8 cellular contexts compared by ENCODE assay signal in genomic region chr10:59885430-59886134, GRCh38. TPM values are rescaled to one million over a fixed set of nuclear protein-coding genes. Genes with fewer than 3 reads are reported as not detected.
A peak's percentile ranks its signal among the peaks of the same experiment; 100 is the strongest.
DNase-seq lines count a peak whose midpoint lies in the region; ATAC-seq, FAIRE-seq and TF ChIP-seq lines count a peak whose summit lies in the region.

No MANE protein-coding gene starts in this region.

- peak overlapping the region; percentile 35 for H3K4me3 Mint-ChIP-seq in activated naive CD8-positive, alpha-beta T cell
- H3K4me3 Mint-ChIP-seq in Caco-2 (ENCODE audit: unreplicated experiment): no peak overlapping the region

- no peaks in the 10 kb centered on the region for H3K27me3 Mint-ChIP-seq in activated naive CD8-positive, alpha-beta T cell
- no peaks in the 10 kb centered on the region for H3K27me3 Mint-ChIP-seq in Caco-2 (ENCODE audit: insufficient read depth, unreplicated experiment)

- H3K36me3 Mint-ChIP-seq in activated naive CD8-positive, alpha-beta T cell: peaks cover 23% of the 10 kb centered on the region
- peaks cover 47% of the 10 kb centered on the region for H3K36me3 Mint-ChIP-seq in Caco-2 (ENCODE audit: insufficient read depth, unreplicated experiment)

- 0 out of 2 replicates have a peak, but pooled peaks cover 2% of the 10 kb centered on the region for H3K36me3 ChIP-seq in Caco-2 (ENCODE audit: control insufficient read depth, insufficient read depth, low read length)

- no peak for TF ChIP-seq CTCF in GM10248 (IDR thresholded peaks at IDR 0.05; ENCODE audit: control extremely low read depth, extremely low read depth, low read depth, missing control alignments)
- TF ChIP-seq CTCF in Caco-2 (IDR thresholded peaks at IDR 0.05; ENCODE audit: insufficient read depth in 1 of 2, low read depth in 1 of 2, low read length in 1 of 2, severe bottlenecking in 1 of 2, unreplicated experiment in 1 of 2): no peak

- POLR2A ChIA-PET in GM10248 (lab: Yijun Ruan, JAX) (no interaction called here), Caco-2 (lab: Charles Lee) (no interaction called here)

- no peak for FAIRE-seq in HTR-8/SVneo (lab: Jason Lieb, UNC)

- H3K4me3 ChIP-seq in Caco-2 (ENCODE audit: low read depth, low read length): no peak overlapping the region

- ATAC-seq in GM21381 (IDR thresholded peaks at IDR 0.05; ENCODE audit: unreplicated experiment) (peak; percentile 81), HG03460 (IDR thresholded peaks at IDR 0.05; ENCODE audit: unreplicated experiment) (peak; percentile 76)

- DNase-seq in GM10248 (ENCODE audit: extremely low spot score) (peak; percentile 72), Caco-2 (no peak), HTR-8/SVneo (ENCODE audit: insufficient read length, low spot score) (no peak), occipital lobe (lab: John Stamatoyannopoulos, UW) (no peak), NCI-H748 treated with DMSO at 0.1 percent for 48 hours (lab: John Stamatoyannopoulos, UW) (no peak)

- intact Hi-C loops in Caco-2 (cut with micrococcal nuclease; ENCODE audit: unreplicated experiment): no loop called here

- no peaks in the 10 kb centered on the region for H3K27me3 ChIP-seq in Caco-2 (replicated peaks; ENCODE audit: control insufficient read depth, insufficient read depth, low read length)

- no peaks in the 10 kb centered on the region for H3K9me3 Mint-ChIP-seq in activated naive CD8-positive, alpha-beta T cell (ENCODE audit: low read depth)
- no peaks in the 10 kb centered on the region for H3K9me3 Mint-ChIP-seq in Caco-2 (ENCODE audit: unreplicated experiment)

- no peaks in the 10 kb centered on the region for H3K9me3 ChIP-seq in Caco-2

- CTCF ChIA-PET in GM10248 (lab: Yijun Ruan, JAX) (interaction anchor here (1.1 to 1.5 kb wide), 2 partner anchors 20 to 21 kb away, joined by 5 to 9 read pairs; partner anchors contain the start of gene CCDC6), Caco-2 (lab: Charles Lee) (interaction anchor here (0.6 kb wide), 1 partner anchor 171 kb away, joined by 4 read pairs; no protein-coding TSS in a partner anchor)

- peak overlapping the region; percentile 64 for H3K27ac Mint-ChIP-seq in activated naive CD8-positive, alpha-beta T cell
- no peak overlapping the region for H3K27ac Mint-ChIP-seq in Caco-2 (ENCODE audit: unreplicated experiment)

- H3K4me1 ChIP-seq in Caco-2: peaks cover 19% of the 10 kb centered on the region

- peaks cover 81% of the 10 kb centered on the region for H3K4me1 Mint-ChIP-seq in activated naive CD8-positive, alpha-beta T cell (ENCODE audit: low read depth)
- H3K4me1 Mint-ChIP-seq in Caco-2 (ENCODE audit: low read depth, unreplicated experiment): peaks cover 39% of the 10 kb centered on the region

- no TSS peak for BruUV-seq in Caco-2 (replicated peaks; lab: Mats Ljungman, UMichigan)

RNA-seq across cellular contexts. Expression of gene CCDC6, which starts 20.8 kb away (rescaled TPM):
- 113 and 116 TPM in 2 replicates for total RNA-seq in Caco-2 (2022)
- 32.3 TPM for total RNA-seq in occipital lobe
